13 cellular contexts compared by ENCODE assay signal in genomic region chr14:28382460-28383220, GRCh38.
A peak's percentile ranks its signal among the peaks of the same experiment; 100 is the strongest.
DNase-seq lines count a peak whose midpoint lies in the region; ATAC-seq, FAIRE-seq and TF ChIP-seq lines count a peak whose summit lies in the region.
"Had no signal": no experiment of that assay in that cellular context is flagged by ENCODE, and none has a peak within 500 bp of the region (broad histone marks: within the 10 kb centered on the region; RNA-seq: fewer than 3 reads in every experiment).

No MANE protein-coding gene starts in this region.

- H3K4me3 Mint-ChIP-seq in activated T-cell treated with anti-CD3 and anti-CD28 coated beads, Interleukin-2, amount 50 U/mL, for 4 hours, result no peak overlapping the region
- H3K4me3 Mint-ChIP-seq in activated T-helper 1 cell treated with anti-CD3 and anti-CD28 coated beads, Interleukin-12 subunit alpha, Interleukin-12 subunit beta, Interleukin-2, Interleukin-4 antibody, amounts not matched to agents 30 ng/mL and 10 ng/mL and 1 ng/mL, durations not matched to agents 14 hours and 24 hours and 36 hours, result no peak overlapping the region

- H3K36me3 Mint-ChIP-seq in activated T-cell treated with anti-CD3 and anti-CD28 coated beads, Interleukin-2, amount 50 U/mL, for 4 hours (ENCODE audit: insufficient read depth), result no peaks in the 10 kb centered on the region
- no peaks in the 10 kb centered on the region for H3K36me3 Mint-ChIP-seq in activated T-helper 1 cell treated with anti-CD3 and anti-CD28 coated beads, Interleukin-12 subunit alpha, Interleukin-12 subunit beta, Interleukin-2, Interleukin-4 antibody, amounts not matched to agents 30 ng/mL and 10 ng/mL and 1 ng/mL, durations not matched to agents 14 hours and 24 hours and 36 hours (ENCODE audit: low read depth)

- H3K27ac Mint-ChIP-seq in activated T-helper 1 cell treated with anti-CD3 and anti-CD28 coated beads, Interleukin-12 subunit alpha, Interleukin-12 subunit beta, Interleukin-2, Interleukin-4 antibody, amounts not matched to agents 30 ng/mL and 10 ng/mL and 1 ng/mL, durations not matched to agents 14 hours and 24 hours and 36 hours, result no peak overlapping the region

- peak; percentile 74 for DNase-seq in H4 (ENCODE audit: low spot score)
- peak; percentile 29 for DNase-seq in RCC 7860 (ENCODE audit: low spot score)
- peak; percentile 91 for DNase-seq in epithelial cell of esophagus (ENCODE audit: low read depth)
- peak; percentile 88 for DNase-seq in non-pigmented ciliary epithelial cell (ENCODE audit: low read depth)
- DNase-seq in activated T-cell treated with anti-CD3 and anti-CD28 coated beads, Interleukin-2, amount 50 U/mL, for 4 hours, result no peak
- no peak for DNase-seq in activated T-helper 1 cell treated with anti-CD3 and anti-CD28 coated beads, Interleukin-12 subunit alpha, Interleukin-12 subunit beta, Interleukin-2, Interleukin-4 antibody, amounts not matched to agents 30 ng/mL and 10 ng/mL and 1 ng/mL, durations not matched to agents 14 hours and 24 hours and 36 hours (ENCODE audit: low spot score)
- DNase-seq: activated CD4-positive, alpha-beta T cell treated with anti-CD3 and anti-CD28 coated beads, Interleukin-2, amount 50 U/mL, for 4 hours; activated gamma-delta T cell; cerebellar nuclear complex; Kasumi-1; NCI-H2171 had no signal

- H3K4me3 ChIP-seq in epithelial cell of esophagus (ENCODE audit: low read length), result no peak overlapping the region

- no peaks in the 10 kb centered on the region for H3K4me1 Mint-ChIP-seq in activated T-cell treated with anti-CD3 and anti-CD28 coated beads, Interleukin-2, amount 50 U/mL, for 4 hours (ENCODE audit: low read depth)
- H3K4me1 Mint-ChIP-seq in activated T-helper 1 cell treated with anti-CD3 and anti-CD28 coated beads, Interleukin-12 subunit alpha, Interleukin-12 subunit beta, Interleukin-2, Interleukin-4 antibody, amounts not matched to agents 30 ng/mL and 10 ng/mL and 1 ng/mL, durations not matched to agents 14 hours and 24 hours and 36 hours (ENCODE audit: low read depth), result no peaks in the 10 kb centered on the region

- no peak for ATAC-seq in activated T-cell treated with anti-CD3 and anti-CD28 coated beads, Interleukin-2, amount 50 U/mL, for 4 hours
- ATAC-seq in HG02798 (IDR thresholded peaks at IDR 0.05; ENCODE audit: poor library complexity, unreplicated experiment) (no peak), HG02588 (IDR thresholded peaks at IDR 0.05; ENCODE audit: unreplicated experiment) (no peak)

- H3K9me3 Mint-ChIP-seq in activated T-cell treated with anti-CD3 and anti-CD28 coated beads, Interleukin-2, amount 50 U/mL, for 4 hours, result peaks cover 15% of the 10 kb centered on the region
- peaks cover 29% of the 10 kb centered on the region for H3K9me3 Mint-ChIP-seq in activated T-helper 1 cell treated with anti-CD3 and anti-CD28 coated beads, Interleukin-12 subunit alpha, Interleukin-12 subunit beta, Interleukin-2, Interleukin-4 antibody, amounts not matched to agents 30 ng/mL and 10 ng/mL and 1 ng/mL, durations not matched to agents 14 hours and 24 hours and 36 hours

- H3K27me3 Mint-ChIP-seq in activated T-cell treated with anti-CD3 and anti-CD28 coated beads, Interleukin-2, amount 50 U/mL, for 4 hours (ENCODE audit: low read depth), result no peaks in the 10 kb centered on the region
- no peaks in the 10 kb centered on the region for H3K27me3 Mint-ChIP-seq in activated T-helper 1 cell treated with anti-CD3 and anti-CD28 coated beads, Interleukin-12 subunit alpha, Interleukin-12 subunit beta, Interleukin-2, Interleukin-4 antibody, amounts not matched to agents 30 ng/mL and 10 ng/mL and 1 ng/mL, durations not matched to agents 14 hours and 24 hours and 36 hours (ENCODE audit: insufficient read depth)

- FAIRE-seq in RCC 7860 (lab: Jason Lieb, UNC), result no peak

- TF ChIP-seq CTCF in epithelial cell of esophagus (IDR thresholded peaks at IDR 0.05; ENCODE audit: insufficient read depth, low read depth, low read length, missing control alignments), result no peak

- intact Hi-C loops in activated T-helper 1 cell treated with anti-CD3 and anti-CD28 coated beads, Interleukin-12 subunit alpha, Interleukin-12 subunit beta, Interleukin-2, Interleukin-4 antibody, amounts not matched to agents 30 ng/mL and 10 ng/mL and 1 ng/mL, durations not matched to agents 14 hours and 24 hours and 36 hours (cut with micrococcal nuclease), result no loop called here

Comparison
In these comparisons a context has a peak if more than half of its experiments do, and no peak if none do; other contexts are left out.
1. DNase-seq: peak in H4 (single experiment), RCC 7860 (single experiment), epithelial cell of esophagus (single experiment) and non-pigmented ciliary epithelial cell (single experiment); none in activated T-cell treated with anti-CD3 and anti-CD28 coated beads, Interleukin-2, amount 50 U/mL, for 4 hours (single experiment) and activated T-helper 1 cell treated with anti-CD3 and anti-CD28 coated beads, Interleukin-12 subunit alpha, Interleukin-12 subunit beta, Interleukin-2, Interleukin-4 antibody, amounts not matched to agents 30 ng/mL and 10 ng/mL and 1 ng/mL, durations not matched to agents 14 hours and 24 hours and 36 hours (single experiment).